Comparison of ENCODE assay signal across 30 cellular contexts in genomic region chr7:494906-495305, GRCh38. TPM values are rescaled to one million over a fixed set of nuclear protein-coding genes. Genes with fewer than 3 reads are reported as not detected.
A peak's percentile ranks its signal among the peaks of the same experiment; 100 is the strongest.
DNase-seq lines count a peak whose midpoint lies in the region; ATAC-seq, FAIRE-seq and TF ChIP-seq lines count a peak whose summit lies in the region.
"Had no signal": no experiment of that assay in that cellular context is flagged by ENCODE, and none has a peak within 500 bp of the region (broad histone marks: within the 10 kb centered on the region; RNA-seq: fewer than 3 reads in every experiment).

No MANE protein-coding gene starts in this region.

- H3K9me3 Mint-ChIP-seq in chondrocyte (ENCODE audit: low read depth), result no peaks in the 10 kb centered on the region
- H3K9me3 Mint-ChIP-seq: activated naive CD8-positive, alpha-beta T cell treated with anti-CD3 and anti-CD28 coated beads, Interleukin-2, amount 50 U/mL, for 24 hours; activated T-cell treated with anti-CD3 and anti-CD28 coated beads, Interleukin-2, amount 50 U/mL, for 4 hours; neural crest cell; stimulated activated memory B cell treated with anti-CD40 and anti-IgM and Interleukin-4, amounts not matched to agents 10 μg/mL and 1 μg/mL and 100 μg/mL, for 72 hours had no signal

- no peaks in the 10 kb centered on the region for H3K9me3 ChIP-seq in right lobe of liver
- H3K9me3 ChIP-seq in HepG2 (ENCODE audit: low read length), result no peaks in the 10 kb centered on the region
- H3K9me3 ChIP-seq in aorta (ENCODE audit: control insufficient read depth, low read length), result no peaks in the 10 kb centered on the region
- no peaks in the 10 kb centered on the region for H3K9me3 ChIP-seq in PC-9 (ENCODE audit: insufficient read depth, low read depth)
- H3K9me3 ChIP-seq: esophagus squamous epithelium, heart left ventricle, MG63, testis had no signal

- TF ChIP-seq EP300 in HepG2 (IDR thresholded peaks at IDR 0.05; ENCODE audit: low read depth in 2 of 2, low read length in 2 of 2) (no peak), HepG2 (CRISPR knock-in tag; IDR thresholded peaks at IDR 0.05; ENCODE audit: borderline replicate concordance) (no peak)

- intact Hi-C loops in right lobe of liver (cut with DNase I), result no loop called here
- intact Hi-C loops in HepG2 (cut with micrococcal nuclease; ENCODE audit: unreplicated experiment), result no loop called here
- intact Hi-C loops in posterior vena cava (cut with DNase I), result loop anchor here in 1 of 2 donors (5.0 kb wide), 1 partner anchor 53 kb away; no protein-coding TSS in a partner anchor
- intact Hi-C loops in aorta (cut with DNase I), result loop anchor here in 1 of 2 donors (10.0 kb wide), 1 partner anchor 160 kb away; no protein-coding TSS in a partner anchor
- intact Hi-C loops in PC-9 (cut with micrococcal nuclease; ENCODE audit: unreplicated experiment), result no loop called here

- H3K79me2 ChIP-seq in HepG2 (ENCODE audit: insufficient read depth, low read length) (no peaks in the 10 kb centered on the region), PC-9 (ENCODE audit: low read depth) (no peaks in the 10 kb centered on the region)

- H3K4me2 ChIP-seq in HepG2 (ENCODE audit: low read depth, low read length), result no peak overlapping the region
- no peak overlapping the region for H3K4me2 ChIP-seq in PC-9

- no peak overlapping the region for H3K4me3 ChIP-seq in right lobe of liver
- no peak overlapping the region for H3K4me3 ChIP-seq in HepG2 (replicated peaks in 1 of 3; ENCODE audit: insufficient read depth in 1 of 3, low read depth in 2 of 3, low read length in 3 of 3)
- no peak overlapping the region for H3K4me3 ChIP-seq in aorta (ENCODE audit: low read length in 2 of 2)
- no peak overlapping the region for H3K4me3 ChIP-seq in PC-9
- H3K4me3 ChIP-seq: esophagus squamous epithelium, MG63, SK-N-MC had no signal

- peak in 2 of 3 donors; percentile 9 to 29 for DNase-seq in right lobe of liver
- DNase-seq in HepG2 (ENCODE audit: low spot score), result no peak
- DNase-seq in chondrocyte (ENCODE audit: low spot score), result peak; percentile 61
- peak; percentile 75 for DNase-seq in posterior vena cava (ENCODE audit: low spot score)
- peak; percentile 37 to 66 for DNase-seq in aorta
- DNase-seq in NCI-H526 treated with DMSO at 0.1 percent for 48 hours (lab: John Stamatoyannopoulos, UW), result no peak
- DNase-seq in retina, result no peak
- DNase-seq in PC-9, result no peak
- DNase-seq: activated CD4-positive, alpha-beta T cell treated with anti-CD3 and anti-CD28 coated beads, Interleukin-2, amount 50 U/mL, for 1 hour; activated CD4-positive, CD25-positive, alpha-beta regulatory T cell; activated gamma-delta T cell treated with Interleukin-2 at 50 U/mL for 16 hours; activated naive CD8-positive, alpha-beta T cell treated with anti-CD3 and anti-CD28 coated beads, Interleukin-2, amount 50 U/mL, for 24 hours; activated T-cell treated with anti-CD3 and anti-CD28 coated beads, Interleukin-2, amount 50 U/mL, for 4 hours; central memory CD4-positive, alpha-beta T cell; esophagus squamous epithelium; foreskin keratinocyte; KG1; MG63; NCI-H1105; NCI-H187; NCI-H2171; NCI-H510A; testis had no signal

- no peak overlapping the region for H3K9ac ChIP-seq in HepG2 (ENCODE audit: insufficient read depth, low read depth, low read length)

- POLR2A ChIA-PET in HepG2 (lab: Yijun Ruan, JAX) (interaction anchor here (1.1 kb wide), 1 partner anchor 123 kb away, joined by 3 read pairs; no protein-coding TSS in a partner anchor), PC-9 (lab: Charles Lee; ENCODE audit: unreplicated experiment) (no interaction called here)

- BruUV-seq in HepG2 (replicated peaks; lab: Mats Ljungman, UMichigan) (no TSS peak), PC-9 (replicated peaks; lab: Mats Ljungman, UMichigan) (no TSS peak)

- H4K20me1 ChIP-seq in HepG2 (ENCODE audit: insufficient read depth, low read length) (no peaks in the 10 kb centered on the region), PC-9 (ENCODE audit: insufficient read depth) (no peaks in the 10 kb centered on the region)

- H3K27ac Mint-ChIP-seq in chondrocyte (ENCODE audit: unreplicated experiment), result no peak overlapping the region
- H3K27ac Mint-ChIP-seq: activated naive CD8-positive, alpha-beta T cell treated with anti-CD3 and anti-CD28 coated beads, Interleukin-2, amount 50 U/mL, for 24 hours; B cell; stimulated activated memory B cell treated with anti-CD40 and anti-IgM and Interleukin-4, amounts not matched to agents 10 μg/mL and 1 μg/mL and 100 μg/mL, for 72 hours had no signal

- H3K4me3 Mint-ChIP-seq in chondrocyte (ENCODE audit: unreplicated experiment), result no peak overlapping the region
- H3K4me3 Mint-ChIP-seq: activated naive CD8-positive, alpha-beta T cell treated with anti-CD3 and anti-CD28 coated beads, Interleukin-2, amount 50 U/mL, for 24 hours; activated T-cell treated with anti-CD3 and anti-CD28 coated beads, Interleukin-2, amount 50 U/mL, for 4 hours; B cell; neural crest cell; stimulated activated memory B cell treated with anti-CD40 and anti-IgM and Interleukin-4, amounts not matched to agents 10 μg/mL and 1 μg/mL and 100 μg/mL, for 72 hours had no signal

- no peaks in the 10 kb centered on the region for H3K36me3 ChIP-seq in right lobe of liver
- H3K36me3 ChIP-seq in HepG2 (replicated peaks in 1 of 2; ENCODE audit: control insufficient read depth in 1 of 2, insufficient read depth in 2 of 2, low read length in 2 of 2), result no peaks in the 10 kb centered on the region
- peaks cover 0 to 6% of the 10 kb centered on the region in 2 donors for H3K36me3 ChIP-seq in aorta (ENCODE audit: control insufficient read depth in 1 of 2, insufficient read depth in 2 of 2, low read length in 1 of 2)
- no peaks in the 10 kb centered on the region for H3K36me3 ChIP-seq in PC-9 (ENCODE audit: low read depth)
- H3K36me3 ChIP-seq: MG63 had no signal

- TF ChIP-seq CTCF in right lobe of liver (IDR thresholded peaks at IDR 0.05) (no peak), HepG2 (CRISPR knock-in tag; IDR thresholded peaks at IDR 0.05) (no peak), chondrocyte (IDR thresholded peaks at IDR 0.05) (no peak), PC-9 (conservative IDR thresholded peaks at IDR 0.05) (no peak)

- CTCF ChIA-PET in HepG2 (lab: Yijun Ruan, JAX; ENCODE audit: low intra/inter-chr PET ratio, low total read pairs), result no interaction called here
- CTCF ChIA-PET in PC-9 (lab: Charles Lee), result no interaction called here

- H3K27me3 Mint-ChIP-seq in chondrocyte (ENCODE audit: low read depth), result no peaks in the 10 kb centered on the region
- H3K27me3 Mint-ChIP-seq: activated naive CD8-positive, alpha-beta T cell treated with anti-CD3 and anti-CD28 coated beads, Interleukin-2, amount 50 U/mL, for 24 hours; B cell had no signal

- H3K27ac ChIP-seq in right lobe of liver, result no peak overlapping the region
- no peak overlapping the region for H3K27ac ChIP-seq in HepG2 (ENCODE audit: extremely low read length, insufficient read depth, low read length)
- H3K27ac ChIP-seq in aorta (ENCODE audit: low read depth in 1 of 2, low read length in 2 of 2), result no peak overlapping the region
- H3K27ac ChIP-seq in PC-9, result no peak overlapping the region
- H3K27ac ChIP-seq: esophagus squamous epithelium, foreskin keratinocyte, heart left ventricle, SK-N-MC, testis had no signal

- H3K4me1 Mint-ChIP-seq in chondrocyte (ENCODE audit: low read depth), result peaks cover 11% of the 10 kb centered on the region
- H3K4me1 Mint-ChIP-seq: B cell had no signal

- peaks cover 23% of the 10 kb centered on the region for H3K36me3 Mint-ChIP-seq in chondrocyte (ENCODE audit: low read depth)

- no peaks in the 10 kb centered on the region for H3K9me2 ChIP-seq in PC-9 (ENCODE audit: insufficient read depth)

- no peak for TF ChIP-seq POLR2A in right lobe of liver (IDR thresholded peaks at IDR 0.05)
- no peak for TF ChIP-seq POLR2A in HepG2 (IDR thresholded peaks at IDR 0.05; ENCODE audit: insufficient read depth in 1 of 2, low read depth in 2 of 2, low read length in 2 of 2)

- no peak overlapping the region for H2AFZ ChIP-seq in HepG2 (ENCODE audit: low read length)
- no peak overlapping the region for H2AFZ ChIP-seq in PC-9

- WGBS in right lobe of liver (ENCODE audit: insufficient coverage, low coverage, low lambda C conversion rate, missing lambda C conversion rate), result 89% methylated on average over 3 of the region's 6 CpGs
- 40% methylated on average over 1 of the region's 6 CpGs for WGBS in HepG2 (ENCODE audit: low lambda C conversion rate)
- 80 to 90% methylated on average over 6 of the region's 6 CpGs for WGBS in aorta, 2 donors

- in situ Hi-C loops in HepG2 (cut with HindIII; ENCODE audit: extremely low pct_ligation_motif_present, low pct_unique_long_range_greater_than_20kb), result no loop called here

- H3K27me3 ChIP-seq in right lobe of liver (no peaks in the 10 kb centered on the region), HepG2 (ENCODE audit: control insufficient read depth in 1 of 2, insufficient read depth in 2 of 2, low read length in 2 of 2) (peaks cover 2 to 5% of the 10 kb centered on the region in 2 experiments; a peak in 2 of 5 replicates), aorta (ENCODE audit: control insufficient read depth in 1 of 2, insufficient read depth in 2 of 2, low read length in 1 of 2) (no peaks in the 10 kb centered on the region), PC-9 (ENCODE audit: insufficient read depth, low read depth) (peaks cover 16% of the 10 kb centered on the region)
- H3K27me3 ChIP-seq: esophagus squamous epithelium, foreskin keratinocyte, heart left ventricle, MG63, testis had no signal

- ATAC-seq in right lobe of liver, result no peak
- ATAC-seq in HepG2, result no peak
- no peak for ATAC-seq in aorta (ENCODE audit: low FRiP score)
- ATAC-seq: activated naive CD8-positive, alpha-beta T cell treated with anti-CD3 and anti-CD28 coated beads, Interleukin-2, amount 50 U/mL, for 24 hours; activated T-cell treated with anti-CD3 and anti-CD28 coated beads, Interleukin-2, amount 50 U/mL, for 4 hours; heart left ventricle; stimulated activated memory B cell treated with anti-CD40 and anti-IgM and Interleukin-4, amounts not matched to agents 10 μg/mL and 1 μg/mL and 100 μg/mL, for 72 hours had no signal

- H3F3A ChIP-seq in PC-9 (ENCODE audit: insufficient read depth, low read depth), result no peaks in the 10 kb centered on the region; the same call in 1 of the 2 replicates

- H3K4me1 ChIP-seq in right lobe of liver (no peaks in the 10 kb centered on the region), HepG2 (ENCODE audit: insufficient read depth, low read length) (peaks cover 30% of the 10 kb centered on the region), aorta (ENCODE audit: control insufficient read depth in 1 of 2, insufficient read depth in 2 of 2, low read length in 2 of 2) (no peaks in the 10 kb centered on the region), PC-9 (replicated peaks; ENCODE audit: insufficient read depth) (no peaks in the 10 kb centered on the region)
- H3K4me1 ChIP-seq: testis had no signal

- TF ChIP-seq RAD21 in HepG2 (CRISPR knock-in tag; IDR thresholded peaks at IDR 0.05), result no peak

- FAIRE-seq in HepG2 (lab: Jason Lieb, UNC), result no peak
- FAIRE-seq: GM12892, keratinocyte had no signal

RNA-seq across cellular contexts. Expression of gene PDGFA, which starts 24.7 kb away (rescaled TPM):
- total RNA-seq in right lobe of liver (10 to 100 TPM in 3 of 6 experiments, 1 to 10 TPM in 3; 2.3 to 20.9 (median 8.4) TPM), HepG2 (2016; rRNA removed; fragmentation: Illumina TruSeq; extraction: Trizol) (0.80 and 1.5 TPM in 2 replicates), chondrocyte (38.1 to 72.5 TPM (median 70.6 TPM) in 3 replicates), posterior vena cava (10 to 100 TPM; 54.1 to 63.1 TPM), aorta (100 to 1,000 TPM; 114 to 174 TPM), PC-9 (2021) (23.6 and 32.5 TPM in 2 replicates)
- total RNA-seq in HepG2 (2016; cell fraction: cytosol; rRNA removed; fragmentation: Illumina TruSeq; extraction: Trizol; ENCODE audit: low read depth), result 1.1 and 1.6 TPM in 2 replicates
- total RNA-seq in HepG2 (2016; cell fraction: insoluble cytoplasmic fraction; rRNA removed; fragmentation: Illumina TruSeq; extraction: Trizol), result 1.0 and 1.8 TPM in 2 replicates
- 2.6 and 3.0 TPM in 2 replicates for total RNA-seq in HepG2 (2016; cell fraction: membrane; rRNA removed; fragmentation: Illumina TruSeq; extraction: Trizol)
- 1.3 and 1.4 TPM in 2 replicates for total RNA-seq in HepG2 (2016; cell fraction: nucleus; rRNA removed; fragmentation: Illumina TruSeq; extraction: Trizol)
- polyA plus RNA-seq in HepG2 (2011; rRNA removed) (2.4 and 3.4 TPM in 2 replicates), aorta (10 to 100 TPM; 28.9 to 61.1 TPM)
- 1.2 and 2.1 TPM in 2 replicates for polyA plus RNA-seq in HepG2 (2011; cell fraction: cytosol; rRNA removed)
- polyA plus RNA-seq in HepG2 (2011; cell fraction: nucleus; rRNA removed), result 2.9 and 5.0 TPM in 2 replicates
- 1.2 and 1.3 TPM in 2 replicates for polyA plus RNA-seq in HepG2 (2012)
- polyA plus RNA-seq in HepG2 (2016; cell fraction: cytosol; fragmentation: Illumina TruSeq; extraction: Trizol; ENCODE audit: low read depth), result 0.57 and 0.60 TPM in 2 replicates
- 0.93 and 1.1 TPM in 2 replicates for polyA plus RNA-seq in HepG2 (2016; cell fraction: insoluble cytoplasmic fraction; fragmentation: Illumina TruSeq; extraction: Trizol; ENCODE audit: low read depth)
- polyA plus RNA-seq in HepG2 (2016; cell fraction: membrane; fragmentation: Illumina TruSeq; extraction: Trizol; ENCODE audit: low read depth), result 1.1 TPM in 2 replicates
- 1.9 TPM in 2 replicates for polyA plus RNA-seq in HepG2 (2016; cell fraction: nucleus; fragmentation: Illumina TruSeq; extraction: Trizol; ENCODE audit: insufficient read depth, low read depth)
- polyA minus RNA-seq in HepG2 (2011; rRNA and poly(A)+ RNA removed; ENCODE audit: low replicate concordance), result 14.6 and 20.5 TPM in 2 replicates
- 4.8 and 15.5 TPM in 2 replicates for polyA minus RNA-seq in HepG2 (2011; cell fraction: cytosol; rRNA and poly(A)+ RNA removed)
- 2.3 and 2.4 TPM in 2 replicates for polyA minus RNA-seq in HepG2 (2011; cell fraction: nucleus; rRNA and poly(A)+ RNA removed)

Comparison
In these comparisons a context has a peak if more than half of its experiments do, and no peak if none do; other contexts are left out.
1. DNase-seq: peak in right lobe of liver (2 of 3), chondrocyte (single experiment), posterior vena cava (single experiment) and aorta (2 of 2); none in HepG2 (single experiment), NCI-H526 treated with DMSO at 0.1 percent for 48 hours (single experiment), retina (single experiment) and PC-9 (0 of 2).